In the genomic region with DNA sequence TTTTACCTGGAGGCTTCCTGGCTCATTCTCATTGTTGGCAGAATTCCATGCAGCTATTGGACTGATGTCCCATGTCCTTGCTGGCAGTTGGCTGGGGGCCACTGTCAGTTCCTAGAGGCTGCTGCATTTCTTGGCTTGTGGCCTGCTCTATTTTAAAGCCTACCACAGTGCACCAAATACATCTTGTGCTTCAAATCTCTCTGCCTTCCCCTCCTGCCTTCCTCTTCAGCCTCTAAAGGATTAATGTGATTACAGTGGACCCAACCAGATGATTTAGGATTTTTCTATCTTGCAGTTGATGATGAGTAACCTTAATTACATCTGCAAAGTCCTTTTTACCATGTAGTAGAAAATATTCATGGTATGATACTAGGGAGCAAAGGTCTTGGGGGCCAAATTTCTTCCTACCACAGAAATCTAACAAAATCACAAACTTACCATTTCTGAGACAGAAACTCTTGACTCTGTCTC, we compare ENCODE assay signal across 1 cellular context.
TF ChIP-seq lines count a peak whose summit lies in the region.

No MANE protein-coding gene starts in this region.

TF ChIP-seq in GM23338, 12 proteins besides CTCF, POLR2A, EP300 and RAD21 (continued from another document):
- TF ChIP-seq, protein P1, sequence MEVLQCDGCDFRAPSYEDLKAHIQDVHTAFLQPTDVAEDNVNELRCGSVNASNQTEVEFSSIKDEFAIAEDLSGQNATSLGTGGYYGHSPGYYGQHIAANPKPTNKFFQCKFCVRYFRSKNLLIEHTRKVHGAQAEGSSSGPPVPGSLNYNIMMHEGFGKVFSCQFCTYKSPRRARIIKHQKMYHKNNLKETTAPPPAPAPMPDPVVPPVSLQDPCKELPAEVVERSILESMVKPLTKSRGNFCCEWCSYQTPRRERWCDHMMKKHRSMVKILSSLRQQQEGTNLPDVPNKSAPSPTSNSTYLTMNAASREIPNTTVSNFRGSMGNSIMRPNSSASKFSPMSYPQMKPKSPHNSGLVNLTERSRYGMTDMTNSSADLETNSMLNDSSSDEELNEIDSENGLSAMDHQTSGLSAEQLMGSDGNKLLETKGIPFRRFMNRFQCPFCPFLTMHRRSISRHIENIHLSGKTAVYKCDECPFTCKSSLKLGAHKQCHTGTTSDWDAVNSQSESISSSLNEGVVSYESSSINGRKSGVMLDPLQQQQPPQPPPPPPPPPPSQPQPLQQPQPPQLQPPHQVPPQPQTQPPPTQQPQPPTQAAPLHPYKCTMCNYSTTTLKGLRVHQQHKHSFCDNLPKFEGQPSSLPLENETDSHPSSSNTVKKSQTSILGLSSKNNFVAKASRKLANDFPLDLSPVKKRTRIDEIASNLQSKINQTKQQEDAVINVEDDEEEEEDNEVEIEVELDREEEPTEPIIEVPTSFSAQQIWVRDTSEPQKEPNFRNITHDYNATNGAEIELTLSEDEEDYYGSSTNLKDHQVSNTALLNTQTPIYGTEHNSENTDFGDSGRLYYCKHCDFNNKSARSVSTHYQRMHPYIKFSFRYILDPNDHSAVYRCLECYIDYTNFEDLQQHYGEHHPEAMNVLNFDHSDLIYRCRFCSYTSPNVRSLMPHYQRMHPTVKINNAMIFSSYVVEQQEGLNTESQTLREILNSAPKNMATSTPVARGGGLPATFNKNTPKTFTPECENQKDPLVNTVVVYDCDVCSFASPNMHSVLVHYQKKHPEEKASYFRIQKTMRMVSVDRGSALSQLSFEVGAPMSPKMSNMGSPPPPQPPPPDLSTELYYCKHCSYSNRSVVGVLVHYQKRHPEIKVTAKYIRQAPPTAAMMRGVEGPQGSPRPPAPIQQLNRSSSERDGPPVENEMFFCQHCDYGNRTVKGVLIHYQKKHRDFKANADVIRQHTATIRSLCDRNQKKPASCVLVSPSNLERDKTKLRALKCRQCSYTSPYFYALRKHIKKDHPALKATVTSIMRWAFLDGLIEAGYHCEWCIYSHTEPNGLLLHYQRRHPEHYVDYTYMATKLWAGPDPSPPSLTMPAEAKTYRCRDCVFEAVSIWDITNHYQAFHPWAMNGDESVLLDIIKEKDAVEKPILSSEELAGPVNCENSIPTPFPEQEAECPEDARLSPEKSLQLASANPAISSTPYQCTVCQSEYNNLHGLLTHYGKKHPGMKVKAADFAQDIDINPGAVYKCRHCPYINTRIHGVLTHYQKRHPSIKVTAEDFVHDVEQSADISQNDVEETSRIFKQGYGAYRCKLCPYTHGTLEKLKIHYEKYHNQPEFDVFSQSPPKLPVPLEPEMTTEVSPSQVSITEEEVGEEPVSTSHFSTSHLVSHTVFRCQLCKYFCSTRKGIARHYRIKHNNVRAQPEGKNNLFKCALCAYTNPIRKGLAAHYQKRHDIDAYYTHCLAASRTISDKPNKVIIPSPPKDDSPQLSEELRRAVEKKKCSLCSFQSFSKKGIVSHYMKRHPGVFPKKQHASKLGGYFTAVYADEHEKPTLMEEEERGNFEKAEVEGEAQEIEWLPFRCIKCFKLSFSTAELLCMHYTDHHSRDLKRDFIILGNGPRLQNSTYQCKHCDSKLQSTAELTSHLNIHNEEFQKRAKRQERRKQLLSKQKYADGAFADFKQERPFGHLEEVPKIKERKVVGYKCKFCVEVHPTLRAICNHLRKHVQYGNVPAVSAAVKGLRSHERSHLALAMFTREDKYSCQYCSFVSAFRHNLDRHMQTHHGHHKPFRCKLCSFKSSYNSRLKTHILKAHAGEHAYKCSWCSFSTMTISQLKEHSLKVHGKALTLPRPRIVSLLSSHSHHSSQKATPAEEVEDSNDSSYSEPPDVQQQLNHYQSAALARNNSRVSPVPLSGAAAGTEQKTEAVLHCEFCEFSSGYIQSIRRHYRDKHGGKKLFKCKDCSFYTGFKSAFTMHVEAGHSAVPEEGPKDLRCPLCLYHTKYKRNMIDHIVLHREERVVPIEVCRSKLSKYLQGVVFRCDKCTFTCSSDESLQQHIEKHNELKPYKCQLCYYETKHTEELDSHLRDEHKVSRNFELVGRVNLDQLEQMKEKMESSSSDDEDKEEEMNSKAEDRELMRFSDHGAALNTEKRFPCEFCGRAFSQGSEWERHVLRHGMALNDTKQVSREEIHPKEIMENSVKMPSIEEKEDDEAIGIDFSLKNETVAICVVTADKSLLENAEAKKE (CRISPR knock-in tag; IDR thresholded peaks at IDR 0.05), result no peak
- TF ChIP-seq CREB1 (CRISPR knock-in tag; IDR thresholded peaks at IDR 0.05; ENCODE audit: low read depth), result no peak
